ENCODE assay signal across 12 cellular contexts in the genomic region with DNA sequence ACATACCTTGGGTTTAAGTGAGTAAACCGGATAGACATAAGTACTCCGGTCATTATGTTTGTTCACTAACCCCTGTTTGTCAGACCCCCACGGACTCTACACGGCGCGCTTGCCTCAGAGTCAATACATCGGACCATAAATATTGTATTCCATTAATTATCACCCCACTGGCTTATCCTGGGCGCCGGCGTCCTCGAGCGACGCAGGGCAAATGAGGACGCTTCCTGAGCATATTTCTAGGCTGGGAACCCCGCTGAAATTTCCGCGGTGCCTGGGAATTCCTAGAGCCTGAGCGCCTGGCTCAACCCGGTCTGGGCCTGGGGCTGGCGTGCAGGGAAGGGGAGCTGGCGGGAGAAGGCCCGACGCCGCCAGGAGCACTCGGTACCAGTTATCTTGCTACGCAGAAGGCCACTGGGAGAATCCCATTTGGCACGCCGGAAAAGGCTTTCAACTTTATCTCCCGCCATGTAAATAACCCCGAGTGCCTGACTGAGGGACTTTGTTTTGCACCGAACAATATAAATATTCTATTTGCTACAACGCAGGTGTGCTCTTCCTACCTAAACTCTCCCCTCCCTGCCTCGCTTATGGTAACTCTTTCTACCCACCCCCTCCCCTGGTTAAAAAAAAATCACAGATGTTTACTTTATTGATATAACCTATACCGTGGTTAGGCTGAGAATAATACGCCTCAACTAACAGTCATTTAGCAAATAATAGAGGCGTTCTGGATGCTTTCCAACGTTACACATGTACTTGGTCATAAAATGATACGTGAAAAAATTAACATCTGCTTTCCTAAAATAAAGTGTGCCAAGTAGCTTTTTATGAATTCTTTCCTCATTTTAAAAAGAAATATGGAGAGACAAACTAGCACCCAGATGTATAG. TPM values are rescaled to one million over a fixed set of nuclear protein-coding genes. Genes with fewer than 3 reads are reported as not detected.
DNase-seq lines count a peak whose midpoint lies in the region; ATAC-seq, FAIRE-seq and TF ChIP-seq lines count a peak whose summit lies in the region.
"Had no signal": no experiment of that assay in that cellular context is flagged by ENCODE, and none has a peak within 500 bp of the region (broad histone marks: within the 10 kb centered on the region; RNA-seq: fewer than 3 reads in every experiment).

No MANE protein-coding gene starts in this region.

- no peak overlapping the region for H2BK20ac ChIP-seq in H1 (ENCODE audit: low read length)

- in situ Hi-C loops in G401 (cut with HindIII; ENCODE audit: low sequenced_read_pairs) = loop anchor here (25.0 kb wide), 1 partner anchor 285 kb away; no protein-coding TSS in a partner anchor

- H4K5ac ChIP-seq in H1 (ENCODE audit: insufficient read length, low read depth, low read length) = no peak overlapping the region

- H3K9me3 ChIP-seq in H1 (ENCODE audit: insufficient read depth in 2 of 2, low read depth in 1 of 2, low read length in 1 of 2) = no peaks in the 10 kb centered on the region
- H3K9me3 ChIP-seq in breast epithelium = no peaks in the 10 kb centered on the region

- H3K27me3 ChIP-seq in H1 (replicated peaks in 1 of 4; ENCODE audit: control insufficient read depth in 3 of 4, extremely low read depth in 1 of 4, insufficient read depth in 3 of 4, low read length in 3 of 4) (peaks cover 89 to 100% (median 96%) of the 10 kb centered on the region in 4 experiments), breast epithelium (peaks cover 0 to 91% of the 10 kb centered on the region in 2 donors)

- H3K4me1 Mint-ChIP-seq in nephron progenitor cell = peaks cover 40% of the 10 kb centered on the region

- H3K23ac ChIP-seq in H1 (ENCODE audit: insufficient read length) = no peak overlapping the region

- no peak overlapping the region for H3K56ac ChIP-seq in H1 (replicated peaks; ENCODE audit: insufficient read length, low read depth, low read length)

- no peak overlapping the region for H4K8ac ChIP-seq in H1 (ENCODE audit: extremely low read depth, insufficient read depth, low read length)

- H3K4ac ChIP-seq in H1 (replicated peaks; ENCODE audit: insufficient read length, low read depth, low read length) = no peak overlapping the region

- H3K4me3 ChIP-seq in H1 (ENCODE audit: extremely low read depth in 1 of 4, insufficient read depth in 2 of 4, low read depth in 3 of 4, low read length in 4 of 4) = peak overlapping the region in 1 of 4 experiments; percentile 25; a peak in 1 of 8 replicates
- no peak overlapping the region for H3K4me3 ChIP-seq in breast epithelium

- H4K91ac ChIP-seq in H1 (replicated peaks; ENCODE audit: insufficient read length, low read length) = no peak overlapping the region

- no peak overlapping the region for H3K18ac ChIP-seq in H1 (ENCODE audit: extremely low read depth, low read length)

- CTCF ChIA-PET in H1 (lab: Charles Lee; ENCODE audit: partially characterized antibody) = interaction anchor here (0.5 to 3.5 kb wide), 18 partner anchors 9 to 296 kb away, joined by 3 to 15 read pairs (median 4); no protein-coding TSS in a partner anchor

- FAIRE-seq in H1 (lab: Jason Lieb, UNC) = no peak
- FAIRE-seq in GM12891 (lab: Jason Lieb, UNC) = no peak
- FAIRE-seq: H54, RCC 7860 had no signal

- TF ChIP-seq CTCF in H1 (IDR thresholded peaks at IDR 0.05; ENCODE audit: control extremely low read depth in 1 of 3, insufficient read depth in 1 of 3, low read depth in 1 of 3, low read length in 3 of 3) = no peak
- TF ChIP-seq CTCF in nephron progenitor cell (IDR thresholded peaks at IDR 0.05) = no peak
- no peak for TF ChIP-seq CTCF in breast epithelium (IDR thresholded peaks at IDR 0.05)

- DNase-seq in G401 (ENCODE audit: low spot score) = peak; percentile 81
- peak; percentile 17 for DNase-seq in NCI-H446 treated with DMSO at 0.1 percent for 48 hours (lab: John Stamatoyannopoulos, UW)
- DNase-seq in H1 (ENCODE audit: low read depth in 1 of 2, low spot score in 2 of 2) = peak in 1 of 2 experiments; percentile 67
- peak; percentile 61 for DNase-seq in nephron progenitor cell
- DNase-seq in breast epithelium (ENCODE audit: low spot score in 2 of 2) = no peak
- no peak for DNase-seq in DMS53 treated with DMSO at 0.1 percent for 48 hours (lab: John Stamatoyannopoulos, UW; ENCODE audit: unreplicated experiment)
- no peak for DNase-seq in GM12891 (ENCODE audit: insufficient read length, low spot score)
- DNase-seq: NCI-H2107 had no signal

- H4K20me1 ChIP-seq in H1 (replicated peaks in 1 of 2; ENCODE audit: control insufficient read depth in 1 of 2, insufficient read depth in 2 of 2, low read length in 2 of 2) = peaks cover 16 to 30% of the 10 kb centered on the region in 2 experiments

- H2AFZ ChIP-seq in H1 (ENCODE audit: low read length) = no peak overlapping the region

- H2BK15ac ChIP-seq in H1 (ENCODE audit: low read length) = no peak overlapping the region

- peak overlapping the region; percentile 29 to 31 for H3K4me2 ChIP-seq in H1 (ENCODE audit: insufficient read depth in 1 of 2, low read depth in 2 of 2, low read length in 2 of 2)
- H3K4me2 ChIP-seq: KMS-11 had no signal

- H2BK12ac ChIP-seq in H1 (ENCODE audit: low read depth, low read length) = no peak overlapping the region

- no peak overlapping the region for H2BK120ac ChIP-seq in H1 (replicated peaks; ENCODE audit: low read depth, low read length)

- no peaks in the 10 kb centered on the region for H3K36me3 Mint-ChIP-seq in nephron progenitor cell (ENCODE audit: low read depth)

- H3K27ac Mint-ChIP-seq in nephron progenitor cell = no peak overlapping the region

- WGBS in H1 (ENCODE audit: extremely low coverage in 1 of 2, insufficient coverage in 1 of 2, insufficient read length in 1 of 2, insufficient replicate concordance in 2 of 2, low coverage in 1 of 2, low lambda C conversion rate in 2 of 2, missing lambda C conversion rate in 1 of 2), 2 experiments = 3% methylated on average over 38 of the region's 38 CpGs; no CpG with 5 or more reads in 1 of the 2 experiments

- no peak overlapping the region for H2AK5ac ChIP-seq in H1 (ENCODE audit: low read depth, low read length)

- H3K14ac ChIP-seq in H1 (ENCODE audit: insufficient read length) = no peak overlapping the region

- H2BK5ac ChIP-seq in H1 (ENCODE audit: low read depth, low read length) = no peak overlapping the region

- TF ChIP-seq EP300 in H1 (IDR thresholded peaks at IDR 0.05; ENCODE audit: borderline replicate concordance in 1 of 2, low read depth in 2 of 2, low read length in 2 of 2) = no peak

- no peak; a peak in 1 of 4 replicates for TF ChIP-seq RAD21 in H1 (IDR thresholded peaks at IDR 0.05 in 1 of 2, conservative IDR thresholded peaks at IDR 0.05 in 1 of 2; ENCODE audit: low read depth in 2 of 2, low read length in 2 of 2)

- H3K9ac ChIP-seq in H1 (replicated peaks in 1 of 4; ENCODE audit: extremely low read depth in 1 of 4, low read depth in 3 of 4, low read length in 3 of 4) = no peak overlapping the region
- H3K9ac ChIP-seq: KMS-11 had no signal

- TF ChIP-seq POLR2A in H1 (IDR thresholded peaks at IDR 0.05; ENCODE audit: control extremely low read depth in 1 of 2, low read depth in 2 of 2, low read length in 2 of 2) = no peak
- TF ChIP-seq POLR2A in breast epithelium (IDR thresholded peaks at IDR 0.05) = no peak
- no peak for TF ChIP-seq POLR2A in GM12891 (IDR thresholded peaks at IDR 0.05; ENCODE audit: low read depth, low read length)

- H3K4me3 Mint-ChIP-seq in nephron progenitor cell = peak overlapping the region; percentile 66

- H3K4me1 ChIP-seq in H1 (replicated peaks in 1 of 4; ENCODE audit: control insufficient read depth in 3 of 4, insufficient read depth in 4 of 4, low read length in 3 of 4) = peaks cover 6 to 10% (median 9%) of the 10 kb centered on the region in 4 experiments; a peak in 6 of 7 replicates
- no peaks in the 10 kb centered on the region for H3K4me1 ChIP-seq in breast epithelium

- peaks cover 0 to 4% (median 0%) of the 10 kb centered on the region in 4 experiments; a peak in 2 of 8 replicates for H3K36me3 ChIP-seq in H1 (ENCODE audit: control insufficient read depth in 2 of 4, insufficient read depth in 4 of 4, low read length in 3 of 4)
- no peaks in the 10 kb centered on the region for H3K36me3 ChIP-seq in breast epithelium

- H3K27me3 Mint-ChIP-seq in nephron progenitor cell (ENCODE audit: low read depth, poor library complexity) = no peaks in the 10 kb centered on the region

- ATAC-seq in GM19395 (IDR thresholded peaks at IDR 0.05; ENCODE audit: unreplicated experiment) = no peak

- no peaks in the 10 kb centered on the region; the same call in 1 of the 2 replicates for H3K79me1 ChIP-seq in H1 (ENCODE audit: low read depth, low read length)

- no peak overlapping the region for H3K27ac ChIP-seq in H1 (ENCODE audit: low read depth, low read length)
- no peak overlapping the region for H3K27ac ChIP-seq in breast epithelium
- H3K27ac ChIP-seq: KMS-11 had no signal

- H3K23me2 ChIP-seq in H1 (ENCODE audit: low read depth, low read length) = no peaks in the 10 kb centered on the region; the same call in 1 of the 2 replicates

- H3K9me3 Mint-ChIP-seq in nephron progenitor cell = no peaks in the 10 kb centered on the region

- H3K79me2 ChIP-seq in H1 (ENCODE audit: control insufficient read depth in 1 of 2, insufficient read depth in 2 of 2, low read length in 2 of 2) = no peaks in the 10 kb centered on the region

- POLR2A ChIA-PET in H1 (lab: Charles Lee; ENCODE audit: partially characterized antibody) = interaction anchor here (0.8 to 2.7 kb wide), 5 partner anchors 10 to 24 kb away, joined by 4 to 10 read pairs (median 5); no protein-coding TSS in a partner anchor

- intact Hi-C loops in breast epithelium (cut with DNase I; ENCODE audit: low total_unique reads) = no loop called here

RNA-seq across cellular contexts. Expression of a gene that starts 19.5 kb away (rescaled TPM):
- total RNA-seq in G401 (2014; rRNA removed; shearing (Covaris generic)) = 175 and 199 TPM in 2 replicates
- total RNA-seq in H1 (2021; fragmentation: NEBNext Ultra II Directional; extraction: Animal tissue kit (Norgen Biotek cat#: 25700)) = not detected in 2 replicates
- polyA plus RNA-seq in H1 (2011; rRNA removed) = 0.17 TPM in 1 of 2 replicates, not detected in the other
- polyA plus RNA-seq in H1 (2011; cell fraction: cytosol; rRNA removed) = 0.27 TPM
- 0.20 TPM for polyA plus RNA-seq in H1 (2011; cell fraction: nucleus; rRNA removed)
- polyA plus RNA-seq in H1 (2012, experiment 1 of 2) = 0.17 to 0.59 TPM (median 0.49 TPM) in 4 replicates
- polyA plus RNA-seq in H1 (2012, experiment 2 of 2) = not detected
- polyA plus RNA-seq in H1 (2013, experiment 1 of 2) = 0.02 TPM
- not detected for polyA plus RNA-seq in H1 (2013, experiment 2 of 2)
- 0.13 TPM in 1 of 2 replicates, not detected in the other for polyA minus RNA-seq in H1 (2011; rRNA and poly(A)+ RNA removed)
- 2.1 TPM for polyA minus RNA-seq in H1 (2011; cell fraction: cytosol; rRNA and poly(A)+ RNA removed)
- polyA minus RNA-seq in H1 (2011; cell fraction: nucleus; rRNA and poly(A)+ RNA removed) = 0.90 TPM
- 10 to 100 TPM in 2 of 3 donors, 1 to 10 TPM in 1; 4.6 to 63.6 (median 59.1) TPM for total RNA-seq in breast epithelium
- polyA plus RNA-seq in GM12891 (2012; ENCODE audit: low read depth, missing spikeins) = not detected

RNA-seq across cellular contexts. Expression of a gene that starts 21.5 kb away (rescaled TPM):
- 20.8 and 23.0 TPM in 2 replicates for total RNA-seq in G401 (2014; rRNA removed; shearing (Covaris generic))
- total RNA-seq in H1 (2021; fragmentation: NEBNext Ultra II Directional; extraction: Animal tissue kit (Norgen Biotek cat#: 25700)) = 1.6 and 2.1 TPM in 2 replicates
- 1.1 and 5.6 TPM in 2 replicates for polyA plus RNA-seq in H1 (2011; rRNA removed)
- polyA plus RNA-seq in H1 (2011; cell fraction: cytosol; rRNA removed) = 2.2 TPM
- 0.88 TPM for polyA plus RNA-seq in H1 (2011; cell fraction: nucleus; rRNA removed)
- 1.8 to 4.0 TPM (median 2.9 TPM) in 4 replicates for polyA plus RNA-seq in H1 (2012, experiment 1 of 2)
- polyA plus RNA-seq in H1 (2012, experiment 2 of 2) = 1.4 TPM
- 4.1 TPM for polyA plus RNA-seq in H1 (2013, experiment 1 of 2)
- polyA plus RNA-seq in H1 (2013, experiment 2 of 2) = 3.5 TPM
- 0.69 and 1.7 TPM in 2 replicates for polyA minus RNA-seq in H1 (2011; rRNA and poly(A)+ RNA removed)
- polyA minus RNA-seq in H1 (2011; cell fraction: cytosol; rRNA and poly(A)+ RNA removed) = not detected
- 3.4 TPM for polyA minus RNA-seq in H1 (2011; cell fraction: nucleus; rRNA and poly(A)+ RNA removed)
- 10 to 100 TPM in 2 of 3 donors, 1 to 10 TPM in 1; 7.0 to 17.4 (median 15.2) TPM for total RNA-seq in breast epithelium
- polyA plus RNA-seq in GM12891 (2012; ENCODE audit: low read depth, missing spikeins) = 0.49 TPM

Comparison
In these comparisons a context has a peak if more than half of its experiments do, and no peak if none do; other contexts are left out.
1. DNase-seq: peak in G401 (single experiment), NCI-H446 treated with DMSO at 0.1 percent for 48 hours (single experiment) and nephron progenitor cell (single experiment); none in breast epithelium (0 of 2), DMS53 treated with DMSO at 0.1 percent for 48 hours (single experiment) and GM12891 (single experiment).